In genomic region chr10:32331606-32332005, GRCh38 we compare ENCODE assay signal across 16 cellular contexts. TPM values are rescaled to one million over a fixed set of nuclear protein-coding genes. Genes with fewer than 3 reads are reported as not detected.
DNase-seq lines count a peak whose midpoint lies in the region; ATAC-seq and TF ChIP-seq lines count a peak whose summit lies in the region.
"Had no signal": no experiment of that assay in that cellular context is flagged by ENCODE, and none has a peak within 500 bp of the region (broad histone marks: within the 10 kb centered on the region; RNA-seq: fewer than 3 reads in every experiment).

No MANE protein-coding gene starts in this region.

- POLR2A ChIA-PET in HEK293 (lab: Yijun Ruan, JAX), result no interaction called here

- H3K4me3 Mint-ChIP-seq in activated T-cell treated with anti-CD3 and anti-CD28 coated beads, Interleukin-2, amount 50 U/mL, for 4 hours, result peak overlapping the region; percentile 76
- H3K4me3 Mint-ChIP-seq in central memory CD8-positive, alpha-beta T cell, result no peak overlapping the region

- H3K9me3 ChIP-seq in HEK293 (ENCODE audit: control insufficient read depth, insufficient read depth, low read depth, low read length) (no peaks in the 10 kb centered on the region), smooth muscle cell (replicated peaks; ENCODE audit: low read depth) (no peaks in the 10 kb centered on the region), spleen (no peaks in the 10 kb centered on the region)
- H3K9me3 ChIP-seq: neutrophil, uterus had no signal

- H3K27me3 ChIP-seq in smooth muscle cell (ENCODE audit: low read depth), result no peaks in the 10 kb centered on the region
- H3K27me3 ChIP-seq in spleen (replicated peaks in 1 of 7), result no peaks in the 10 kb centered on the region
- H3K27me3 ChIP-seq: neutrophil, uterus had no signal

- CTCF ChIA-PET in HEK293 (lab: Yijun Ruan, JAX), result interaction anchor here (0.7 to 0.8 kb wide), 2 partner anchors 14 to 971 kb away, joined by 3 read pairs; no protein-coding TSS in a partner anchor

- H3K9ac ChIP-seq in smooth muscle cell (ENCODE audit: low read depth), result peak overlapping the region; percentile 3

- H3K4me1 ChIP-seq in HEK293 (ENCODE audit: control insufficient read depth, insufficient read depth, low read length) (peaks cover 25% of the 10 kb centered on the region), smooth muscle cell (ENCODE audit: low read depth) (peaks cover 35% of the 10 kb centered on the region), spleen (peaks cover 57 to 100% (median 94%) of the 10 kb centered on the region in 6 donors)

- H3K4me3 ChIP-seq in HEK293 (ENCODE audit: low read depth, low read length) (no peak overlapping the region), smooth muscle cell (no peak overlapping the region), spleen (no peak overlapping the region)
- H3K4me3 ChIP-seq: uterus had no signal

- H3K36me3 ChIP-seq in HEK293 (ENCODE audit: control insufficient read depth in 2 of 2, insufficient read depth in 1 of 2, low read length in 2 of 2) (no peaks in the 10 kb centered on the region), smooth muscle cell (ENCODE audit: low read depth) (no peaks in the 10 kb centered on the region), spleen (peaks cover 0 to 5% (median 0%) of the 10 kb centered on the region in 6 donors)
- H3K36me3 ChIP-seq: neutrophil, uterus had no signal

- H3K36me3 Mint-ChIP-seq in activated T-cell treated with anti-CD3 and anti-CD28 coated beads, Interleukin-2, amount 50 U/mL, for 4 hours (ENCODE audit: insufficient read depth), result peaks cover 31% of the 10 kb centered on the region
- H3K36me3 Mint-ChIP-seq in central memory CD8-positive, alpha-beta T cell (ENCODE audit: insufficient read depth), result peaks cover 29% of the 10 kb centered on the region

- TF ChIP-seq CTCF in HEK293 (tag by site-specific recombination; IDR thresholded peaks at IDR 0.05) (no peak), smooth muscle cell (IDR thresholded peaks at IDR 0.05; ENCODE audit: borderline replicate concordance, insufficient read depth, poor library complexity, severe bottlenecking) (no peak), spleen (IDR thresholded peaks at IDR 0.05 in 8 of 11, conservative IDR thresholded peaks at IDR 0.05 in 3 of 11) (no peak)

- no peak for TF ChIP-seq POLR2A in spleen (IDR thresholded peaks at IDR 0.05)

- intact Hi-C loops in spleen (cut with DNase I; ENCODE audit: low total_unique reads), result no loop called here

- no peak overlapping the region for H2AFZ ChIP-seq in smooth muscle cell (ENCODE audit: low read depth)

- DNase-seq in activated T-cell treated with anti-CD3 and anti-CD28 coated beads, Interleukin-2, amount 50 U/mL, for 4 hours, result no peak
- DNase-seq in activated T-cell treated with anti-CD3 and anti-CD28 coated beads, Interleukin-2, amount 50 U/mL, for 1 hour, result no peak
- no peak for DNase-seq in central memory CD8-positive, alpha-beta T cell (ENCODE audit: low spot score in 2 of 2)
- DNase-seq in smooth muscle cell (lab: John Stamatoyannopoulos, UW; ENCODE audit: unreplicated experiment) (no peak), mesenteric fat pad (ENCODE audit: low spot score) (no peak), spleen (no peak)
- DNase-seq: hippocampal formation, midbrain, NCI-H1694, NCI-H446, retina, RPMI8226, uterus had no signal

- no peaks in the 10 kb centered on the region for H3K27me3 Mint-ChIP-seq in activated T-cell treated with anti-CD3 and anti-CD28 coated beads, Interleukin-2, amount 50 U/mL, for 4 hours (ENCODE audit: low read depth)
- no peaks in the 10 kb centered on the region for H3K27me3 Mint-ChIP-seq in central memory CD8-positive, alpha-beta T cell

- H4K20me1 ChIP-seq in smooth muscle cell (ENCODE audit: low read depth), result peaks cover 99% of the 10 kb centered on the region

- peaks cover 99% of the 10 kb centered on the region for H3K79me2 ChIP-seq in smooth muscle cell (ENCODE audit: low read depth)

- H3F3A ChIP-seq in smooth muscle cell (ENCODE audit: low read depth), result peaks cover 18% of the 10 kb centered on the region

- H3K27ac Mint-ChIP-seq in central memory CD8-positive, alpha-beta T cell (ENCODE audit: low read depth), result peak overlapping the region; percentile 84

- H3K27ac ChIP-seq in HEK293 (ENCODE audit: extremely low read depth, low read depth, low read length), result no peak overlapping the region
- peak overlapping the region; percentile 69 for H3K27ac ChIP-seq in smooth muscle cell (ENCODE audit: low read depth)
- peak overlapping the region in 2 of 8 donors; percentile 39 to 73 for H3K27ac ChIP-seq in spleen
- H3K27ac ChIP-seq: neutrophil had no signal

- peaks cover 97% of the 10 kb centered on the region for H3K4me1 Mint-ChIP-seq in activated T-cell treated with anti-CD3 and anti-CD28 coated beads, Interleukin-2, amount 50 U/mL, for 4 hours (ENCODE audit: low read depth)
- H3K4me1 Mint-ChIP-seq in central memory CD8-positive, alpha-beta T cell, result peaks cover 88% of the 10 kb centered on the region

- ATAC-seq in activated T-cell treated with anti-CD3 and anti-CD28 coated beads, Interleukin-2, amount 50 U/mL, for 4 hours, result no peak
- ATAC-seq in central memory CD8-positive, alpha-beta T cell (replicated peaks; ENCODE audit: extremely low read depth, poor library complexity, severe bottlenecking), result no peak
- no peak for ATAC-seq in HG02678 (IDR thresholded peaks at IDR 0.05; ENCODE audit: unreplicated experiment)

- H3K9me3 Mint-ChIP-seq in activated T-cell treated with anti-CD3 and anti-CD28 coated beads, Interleukin-2, amount 50 U/mL, for 4 hours, result no peaks in the 10 kb centered on the region
- H3K9me3 Mint-ChIP-seq in central memory CD8-positive, alpha-beta T cell, result no peaks in the 10 kb centered on the region

- H3K4me2 ChIP-seq in smooth muscle cell, result peak overlapping the region; percentile 4

TF ChIP-seq in HEK293, 187 proteins besides CTCF, POLR2A, EP300 and RAD21:
- TF ChIP-seq ZBTB10 (tag by site-specific recombination; IDR thresholded peaks at IDR 0.05), result no peak
- peak; percentile 48; the same call in 1 of the 2 replicates for TF ChIP-seq PRDM6 (tag by site-specific recombination; IDR thresholded peaks at IDR 0.05)
- TF ChIP-seq ZNF2 (tag by site-specific recombination; IDR thresholded peaks at IDR 0.05), result no peak

RNA-seq across cellular contexts. Expression of gene EPC1, which starts 15.4 kb away (rescaled TPM):
- 10 to 100 TPM; 44.9 to 53.5 (median 46.0) TPM for total RNA-seq in activated T-cell treated with anti-CD3 and anti-CD28 coated beads, Interleukin-2, amount 50 U/mL, for 4 hours
- 52.1 TPM in 2 replicates for total RNA-seq in smooth muscle cell
- 16.3 and 19.4 TPM in 2 replicates for polyA plus RNA-seq in smooth muscle cell
- 26.8 TPM for total RNA-seq in mesenteric fat pad
- total RNA-seq in spleen, result 10 to 100 TPM; 52.8 to 69.2 (median 57.5) TPM
- polyA plus RNA-seq in spleen, result 10 to 100 TPM; 16.0 to 21.4 (median 19.1) TPM
